ENCODE assay signal across 13 cellular contexts in genomic region chr2:82837588-82838304, GRCh38.
A peak's percentile ranks its signal among the peaks of the same experiment; 100 is the strongest.
DNase-seq lines count a peak whose midpoint lies in the region; ATAC-seq and TF ChIP-seq lines count a peak whose summit lies in the region.
"Had no signal": no experiment of that assay in that cellular context is flagged by ENCODE, and none has a peak within 500 bp of the region (broad histone marks: within the 10 kb centered on the region; RNA-seq: fewer than 3 reads in every experiment).

No MANE protein-coding gene starts in this region.

- no peak overlapping the region for H2AK5ac ChIP-seq in mesendoderm (ENCODE audit: low read length)

- H3K18ac ChIP-seq in mesendoderm (ENCODE audit: low read length) = no peak overlapping the region

- no peak overlapping the region for H3K4ac ChIP-seq in mesendoderm (ENCODE audit: low read depth, low read length)

- no peak overlapping the region for H4K8ac ChIP-seq in mesendoderm (ENCODE audit: low read depth, low read length)

- H3K9ac ChIP-seq in mesendoderm (ENCODE audit: low read length) = no peak overlapping the region

- intact Hi-C loops in activated naive CD4-positive, alpha-beta T cell treated with anti-CD3 and anti-CD28 coated beads for 36 hours (cut with micrococcal nuclease) = no loop called here

- no peaks in the 10 kb centered on the region for H3K79me1 ChIP-seq in mesendoderm (ENCODE audit: low read length)

- no peaks in the 10 kb centered on the region for H3K36me3 Mint-ChIP-seq in activated naive CD4-positive, alpha-beta T cell treated with anti-CD3 and anti-CD28 coated beads for 36 hours (ENCODE audit: low read depth)
- H3K36me3 Mint-ChIP-seq: activated naive CD4-positive, alpha-beta T cell treated with anti-CD3 and anti-CD28 coated beads, Interleukin-2, amount 10 ng/mL, durations not matched to agents 7 days and 5 days had no signal

- no peak for TF ChIP-seq CTCF in omental fat pad (IDR thresholded peaks at IDR 0.05)

- no peak overlapping the region for H3K27ac Mint-ChIP-seq in activated naive CD4-positive, alpha-beta T cell treated with anti-CD3 and anti-CD28 coated beads for 36 hours
- H3K27ac Mint-ChIP-seq: activated naive CD4-positive, alpha-beta T cell treated with anti-CD3 and anti-CD28 coated beads, Interleukin-2, amount 10 ng/mL, durations not matched to agents 7 days and 5 days had no signal

- H3K27ac ChIP-seq in mesendoderm (ENCODE audit: low read depth, low read length) = no peak overlapping the region

- H3K79me2 ChIP-seq in mesendoderm (ENCODE audit: control insufficient read depth, insufficient read depth, low read length) = no peaks in the 10 kb centered on the region

- no peaks in the 10 kb centered on the region for H3K36me3 ChIP-seq in mesendoderm (ENCODE audit: control insufficient read depth, insufficient read depth, low read length)

- WGBS in mesendoderm (ENCODE audit: extremely low coverage, insufficient coverage, low lambda C conversion rate) = no CpG with 5 or more reads among the region's 3 CpGs

- H2BK5ac ChIP-seq in mesendoderm (ENCODE audit: low read length) = no peak overlapping the region

- H2BK15ac ChIP-seq in mesendoderm (replicated peaks; ENCODE audit: low read depth) = no peak overlapping the region

- H4K5ac ChIP-seq in mesendoderm (ENCODE audit: low read length) = no peak overlapping the region

- no peak overlapping the region for H3K23ac ChIP-seq in mesendoderm (ENCODE audit: low read length)

- H3K27me3 Mint-ChIP-seq in activated naive CD4-positive, alpha-beta T cell treated with anti-CD3 and anti-CD28 coated beads for 36 hours (ENCODE audit: low read depth) = no peaks in the 10 kb centered on the region
- H3K27me3 Mint-ChIP-seq: activated naive CD4-positive, alpha-beta T cell treated with anti-CD3 and anti-CD28 coated beads, Interleukin-2, amount 10 ng/mL, durations not matched to agents 7 days and 5 days had no signal

- DNase-seq in GM03348 (ENCODE audit: low spot score) = peak; percentile 78
- peak; percentile 10 to 71 for DNase-seq in NOMO-1 (lab: John Stamatoyannopoulos, UW; ENCODE audit: unreplicated experiment in 2 of 2)
- DNase-seq in astrocyte of the hippocampus (ENCODE audit: low read depth, low spot score) = peak; percentile 64
- peak; percentile 38 for DNase-seq in mesendoderm
- DNase-seq in omental fat pad (ENCODE audit: low spot score) = no peak
- no peak for DNase-seq in activated naive CD4-positive, alpha-beta T cell treated with anti-CD3 and anti-CD28 coated beads for 36 hours
- no peak for DNase-seq in activated CD4-positive, alpha-beta T cell treated with anti-CD3 and anti-CD28 coated beads for 48 hours
- DNase-seq: activated naive CD4-positive, alpha-beta T cell treated with anti-CD3 and anti-CD28 coated beads, Interleukin-2, amount 10 ng/mL, durations not matched to agents 7 days and 5 days; effector memory CD4-positive, alpha-beta T cell; stimulated activated CD4-positive, alpha-beta T cell treated with anti-CD3 and anti-CD28 coated beads, Interleukin-4, amount 100 ng/mL, for 1 hour; substantia nigra had no signal

- H3K4me1 ChIP-seq in mesendoderm (ENCODE audit: control insufficient read depth, low read depth, low read length) = no peaks in the 10 kb centered on the region

- H3K4me2 ChIP-seq in mesendoderm (ENCODE audit: low read length) = no peak overlapping the region

- no peaks in the 10 kb centered on the region for H3K9me3 Mint-ChIP-seq in activated naive CD4-positive, alpha-beta T cell treated with anti-CD3 and anti-CD28 coated beads for 36 hours
- H3K9me3 Mint-ChIP-seq: activated naive CD4-positive, alpha-beta T cell treated with anti-CD3 and anti-CD28 coated beads, Interleukin-2, amount 10 ng/mL, durations not matched to agents 7 days and 5 days; neural crest cell had no signal

- no peaks in the 10 kb centered on the region for H3K27me3 ChIP-seq in mesendoderm (ENCODE audit: insufficient read depth, low read length, poor library complexity)

- no peak for ATAC-seq in omental fat pad (ENCODE audit: low FRiP score)
- no peak for ATAC-seq in HG02981 (IDR thresholded peaks at IDR 0.05; ENCODE audit: unreplicated experiment)

- H2BK120ac ChIP-seq in mesendoderm (ENCODE audit: low read depth, low read length) = no peak overlapping the region

- CTCF ChIA-PET in activated naive CD4-positive, alpha-beta T cell treated with anti-CD3 and anti-CD28 coated beads for 36 hours (lab: Charles Lee) = no interaction called here

- H3K4me1 Mint-ChIP-seq in activated naive CD4-positive, alpha-beta T cell treated with anti-CD3 and anti-CD28 coated beads for 36 hours (ENCODE audit: low read depth) = no peaks in the 10 kb centered on the region
- H3K4me1 Mint-ChIP-seq: activated naive CD4-positive, alpha-beta T cell treated with anti-CD3 and anti-CD28 coated beads, Interleukin-2, amount 10 ng/mL, durations not matched to agents 7 days and 5 days; neural crest cell had no signal

- H3K4me3 ChIP-seq in mesendoderm (ENCODE audit: low read length) = no peak overlapping the region

- no peak overlapping the region for H3K4me3 Mint-ChIP-seq in activated naive CD4-positive, alpha-beta T cell treated with anti-CD3 and anti-CD28 coated beads for 36 hours
- H3K4me3 Mint-ChIP-seq: activated naive CD4-positive, alpha-beta T cell treated with anti-CD3 and anti-CD28 coated beads, Interleukin-2, amount 10 ng/mL, durations not matched to agents 7 days and 5 days; neural crest cell had no signal

- H3K56ac ChIP-seq in mesendoderm (ENCODE audit: low read length) = no peak overlapping the region

Comparison
In these comparisons a context has a peak if more than half of its experiments do, and no peak if none do; other contexts are left out.
1. DNase-seq: peak in GM03348 (single experiment), NOMO-1 (2 of 2), astrocyte of the hippocampus (single experiment) and mesendoderm (single experiment); none in omental fat pad (single experiment), activated naive CD4-positive, alpha-beta T cell treated with anti-CD3 and anti-CD28 coated beads for 36 hours (single experiment) and activated CD4-positive, alpha-beta T cell treated with anti-CD3 and anti-CD28 coated beads for 48 hours (single experiment).